ENCODE assay signal across 1 cellular context in genomic region chr9:81844131-81844567, GRCh38.
TF ChIP-seq lines count a peak whose summit lies in the region.

No MANE protein-coding gene starts in this region.

TF ChIP-seq in HepG2, 621 proteins besides CTCF, POLR2A, EP300 and RAD21 (continued from another document and continues in another):
- peak; percentile 93; the same call in 1 of the 2 replicates for TF ChIP-seq ZBED4 (CRISPR knock-in tag; IDR thresholded peaks at IDR 0.05; ENCODE audit: borderline replicate concordance)
- peak; percentile 72 for TF ChIP-seq SOX5 (CRISPR knock-in tag; IDR thresholded peaks at IDR 0.05; ENCODE audit: borderline replicate concordance)
- TF ChIP-seq THAP7 (CRISPR knock-in tag; IDR thresholded peaks at IDR 0.05) = no peak
- TF ChIP-seq ZNF430 (CRISPR knock-in tag; IDR thresholded peaks at IDR 0.05) = no peak
- TF ChIP-seq SNAI1 (CRISPR knock-in tag; IDR thresholded peaks at IDR 0.05; ENCODE audit: borderline replicate concordance) = no peak
- TF ChIP-seq NPAS2 (CRISPR knock-in tag; IDR thresholded peaks at IDR 0.05; ENCODE audit: borderline replicate concordance) = no peak
- TF ChIP-seq SOX6 (IDR thresholded peaks at IDR 0.05) = no peak
- TF ChIP-seq SOX6 (CRISPR knock-in tag; IDR thresholded peaks at IDR 0.05) = peak; percentile 80
- TF ChIP-seq ZSCAN29 (CRISPR knock-in tag; conservative IDR thresholded peaks at IDR 0.05) = no peak
- no peak for TF ChIP-seq TSC22D2 (CRISPR knock-in tag; IDR thresholded peaks at IDR 0.05; ENCODE audit: borderline replicate concordance)
- TF ChIP-seq ZNF550 (CRISPR knock-in tag; IDR thresholded peaks at IDR 0.05; ENCODE audit: borderline replicate concordance) = no peak
- no peak for TF ChIP-seq AHR (CRISPR knock-in tag; IDR thresholded peaks at IDR 0.05)
- no peak for TF ChIP-seq ZNF660 (CRISPR knock-in tag; IDR thresholded peaks at IDR 0.05; ENCODE audit: borderline replicate concordance, low read depth)
- TF ChIP-seq HOXA9 (CRISPR knock-in tag; IDR thresholded peaks at IDR 0.05; ENCODE audit: borderline replicate concordance) = no peak
- TF ChIP-seq ZNF292 (CRISPR knock-in tag; IDR thresholded peaks at IDR 0.05; ENCODE audit: borderline replicate concordance, low read depth) = peak; percentile 90; the same call in 1 of the 2 replicates
- TF ChIP-seq ZNF569 (CRISPR knock-in tag; IDR thresholded peaks at IDR 0.05; ENCODE audit: borderline replicate concordance) = no peak
- peak; percentile 78 for TF ChIP-seq POGZ (CRISPR knock-in tag; IDR thresholded peaks at IDR 0.05)
- no peak for TF ChIP-seq AKAP8 (CRISPR knock-in tag; IDR thresholded peaks at IDR 0.05)
- TF ChIP-seq PLSCR1 (CRISPR knock-in tag; IDR thresholded peaks at IDR 0.05; ENCODE audit: borderline replicate concordance) = no peak
- no peak for TF ChIP-seq CENPX (CRISPR knock-in tag; IDR thresholded peaks at IDR 0.05)
- TF ChIP-seq ZNF281 (CRISPR knock-in tag; IDR thresholded peaks at IDR 0.05; ENCODE audit: borderline replicate concordance) = no peak
- TF ChIP-seq RXRB (CRISPR knock-in tag; IDR thresholded peaks at IDR 0.05; ENCODE audit: borderline replicate concordance) = peak; percentile 86
- TF ChIP-seq SCMH1 (CRISPR knock-in tag; IDR thresholded peaks at IDR 0.05; ENCODE audit: borderline replicate concordance) = no peak
- no peak for TF ChIP-seq ZBTB7B (CRISPR knock-in tag; IDR thresholded peaks at IDR 0.05)
- TF ChIP-seq UBTF (CRISPR knock-in tag; IDR thresholded peaks at IDR 0.05) = no peak
- TF ChIP-seq ZKSCAN5 (CRISPR knock-in tag; IDR thresholded peaks at IDR 0.05) = no peak
- TF ChIP-seq POLR2AphosphoS2 (IDR thresholded peaks at IDR 0.05; ENCODE audit: low read depth, low read length) = no peak
- TF ChIP-seq RERE (CRISPR knock-in tag; IDR thresholded peaks at IDR 0.05; ENCODE audit: low read depth) = no peak
- no peak for TF ChIP-seq IRX3 (CRISPR knock-in tag; IDR thresholded peaks at IDR 0.05; ENCODE audit: borderline replicate concordance, low read depth)
- no peak for TF ChIP-seq ZNF691 (CRISPR knock-in tag; IDR thresholded peaks at IDR 0.05; ENCODE audit: borderline replicate concordance, low read depth)
- peak; percentile 69; the same call in 1 of the 2 replicates for TF ChIP-seq ZMYM3 (CRISPR knock-in tag; IDR thresholded peaks at IDR 0.05)
- no peak for TF ChIP-seq TOPORS (CRISPR knock-in tag; IDR thresholded peaks at IDR 0.05)
- TF ChIP-seq CEBPZ (IDR thresholded peaks at IDR 0.05; ENCODE audit: low read length) = no peak
- no peak for TF ChIP-seq ZBTB42 (CRISPR knock-in tag; IDR thresholded peaks at IDR 0.05)
- TF ChIP-seq SPEN (CRISPR knock-in tag; IDR thresholded peaks at IDR 0.05; ENCODE audit: low read depth) = peak; percentile 63; the same call in 1 of the 2 replicates
- TF ChIP-seq ZBTB43 (CRISPR knock-in tag; conservative IDR thresholded peaks at IDR 0.05) = no peak
